26 cellular contexts compared by ENCODE assay signal in the genomic region with DNA sequence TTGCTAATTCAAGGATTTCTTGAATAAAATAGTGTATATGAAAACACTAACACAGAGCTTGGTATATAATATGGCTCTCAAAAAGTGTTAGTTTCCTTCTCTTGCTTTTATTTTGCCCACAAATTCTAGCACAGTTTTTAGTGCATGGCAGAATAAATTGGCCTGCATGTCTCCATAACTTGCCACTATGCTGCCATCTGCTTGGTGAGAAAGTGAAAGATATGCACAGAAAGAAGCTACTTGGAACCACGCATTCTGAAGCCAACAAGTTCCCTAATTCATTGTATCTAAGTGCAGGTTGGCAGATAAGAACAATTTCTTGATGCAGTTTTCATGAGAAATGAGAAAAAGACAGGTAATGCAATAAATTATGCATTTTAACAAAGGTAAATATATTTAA.
"Had no signal": no experiment of that assay in that cellular context is flagged by ENCODE, and none has a peak within 500 bp of the region (broad histone marks: within the 10 kb centered on the region; RNA-seq: fewer than 3 reads in every experiment).

No MANE protein-coding gene starts in this region.

- FAIRE-seq: endothelial cell of umbilical vein had no signal

- H3K36me3 Mint-ChIP-seq: activated naive CD4-positive, alpha-beta T cell treated with anti-CD3 and anti-CD28 coated beads, Interleukin-2, amount 50 U/mL, for 24 hours; naive B cell; stimulated activated effector memory CD8-positive, alpha-beta T cell treated with anti-CD3 and anti-CD28 coated beads, Interleukin-12 subunit alpha, Interleukin-12 subunit beta, amount 100 ng/mL, for 72 hours had no signal

- H3K4me2 ChIP-seq: neural progenitor cell had no signal

- H3K27me3 Mint-ChIP-seq: activated naive CD4-positive, alpha-beta T cell treated with anti-CD3 and anti-CD28 coated beads, Interleukin-2, amount 50 U/mL, for 24 hours; naive B cell; type B pancreatic cell had no signal

- H3K27ac ChIP-seq: ascending aorta, esophagus muscularis mucosa, gastroesophageal sphincter, heart left ventricle, left ventricle myocardium inferior, neural progenitor cell, ovary, sigmoid colon, stomach, testis had no signal

- H3K9me3 Mint-ChIP-seq: activated naive CD4-positive, alpha-beta T cell treated with anti-CD3 and anti-CD28 coated beads, Interleukin-2, amount 50 U/mL, for 24 hours; naive B cell; neural progenitor cell; type B pancreatic cell had no signal

- H3K9ac ChIP-seq: neural progenitor cell had no signal

- H3K27ac Mint-ChIP-seq: activated naive CD4-positive, alpha-beta T cell treated with anti-CD3 and anti-CD28 coated beads, Interleukin-2, amount 50 U/mL, for 24 hours; naive B cell; neural progenitor cell; stimulated activated effector memory CD8-positive, alpha-beta T cell treated with anti-CD3 and anti-CD28 coated beads, Interleukin-12 subunit alpha, Interleukin-12 subunit beta, amount 100 ng/mL, for 72 hours; type B pancreatic cell had no signal

- ATAC-seq: activated CD4-positive, CD25-positive, alpha-beta regulatory T cell treated with anti-CD3 and anti-CD28 coated beads, Interleukin-2, amount 50 U/mL, for 24 hours; gastroesophageal sphincter; heart left ventricle; stimulated activated effector memory CD8-positive, alpha-beta T cell treated with anti-CD3 and anti-CD28 coated beads, Interleukin-12 subunit alpha, Interleukin-12 subunit beta, amount 100 ng/mL, for 72 hours had no signal

- H2AFZ ChIP-seq: neural progenitor cell had no signal

- H3K4me1 Mint-ChIP-seq: activated naive CD4-positive, alpha-beta T cell treated with anti-CD3 and anti-CD28 coated beads, Interleukin-2, amount 50 U/mL, for 24 hours; naive B cell; stimulated activated effector memory CD8-positive, alpha-beta T cell treated with anti-CD3 and anti-CD28 coated beads, Interleukin-12 subunit alpha, Interleukin-12 subunit beta, amount 100 ng/mL, for 72 hours had no signal

- H3K4me3 Mint-ChIP-seq: activated naive CD4-positive, alpha-beta T cell treated with anti-CD3 and anti-CD28 coated beads, Interleukin-2, amount 50 U/mL, for 24 hours; naive B cell; neural progenitor cell; stimulated activated effector memory CD8-positive, alpha-beta T cell treated with anti-CD3 and anti-CD28 coated beads, Interleukin-12 subunit alpha, Interleukin-12 subunit beta, amount 100 ng/mL, for 72 hours; type B pancreatic cell had no signal

- H3K36me3 ChIP-seq: ascending aorta, esophagus muscularis mucosa, gastroesophageal sphincter, heart left ventricle, left ventricle myocardium inferior, ovary, sigmoid colon, stomach had no signal

- H3K9me3 ChIP-seq: ascending aorta, esophagus muscularis mucosa, gastroesophageal sphincter, heart left ventricle, left ventricle myocardium inferior, ovary, sigmoid colon, stomach, testis had no signal

- DNase-seq: activated CD4-positive, alpha-beta T cell treated with anti-CD3 and anti-CD28 coated beads, Interleukin-2, amount 50 U/mL, for 1 hour; activated CD8-positive, alpha-beta memory T cell treated with anti-CD3 and anti-CD28 coated beads for 24 hours; activated CD8-positive, alpha-beta memory T cell treated with anti-CD3 and anti-CD28 coated beads, Interleukin-2, amount 50 U/mL, for 48 hours; activated effector memory CD4-positive, alpha-beta T cell treated with anti-CD3 and anti-CD28 coated beads, Interleukin-2, amount 50 U/mL, for 16 hours; activated T-cell treated with anti-CD3 and anti-CD28 coated beads, Interleukin-2, amount 50 U/mL, for 48 hours; cerebellar nuclear complex; effector CD4-positive, alpha-beta T cell; heart left ventricle; kidney glomerular epithelial cell; left ventricle myocardium inferior; mammary epithelial cell; naive B cell; ovary; sigmoid colon; stimulated activated CD4-positive, alpha-beta T cell treated with anti-CD3 and anti-CD28 coated beads, Interleukin-4, amount 100 ng/mL, for 24 hours; stomach; testis had no signal

- H3K27me3 ChIP-seq: ascending aorta, esophagus muscularis mucosa, gastroesophageal sphincter, heart left ventricle, neural progenitor cell, ovary, sigmoid colon, stomach, testis had no signal

- H3K4me1 ChIP-seq: ascending aorta, heart left ventricle, left ventricle myocardium inferior, sigmoid colon, stomach, testis had no signal

- H3K4me3 ChIP-seq: ascending aorta, esophagus muscularis mucosa, gastroesophageal sphincter, heart left ventricle, left ventricle myocardium inferior, neural progenitor cell, ovary, sigmoid colon, stomach, testis had no signal
